In the genomic region with DNA sequence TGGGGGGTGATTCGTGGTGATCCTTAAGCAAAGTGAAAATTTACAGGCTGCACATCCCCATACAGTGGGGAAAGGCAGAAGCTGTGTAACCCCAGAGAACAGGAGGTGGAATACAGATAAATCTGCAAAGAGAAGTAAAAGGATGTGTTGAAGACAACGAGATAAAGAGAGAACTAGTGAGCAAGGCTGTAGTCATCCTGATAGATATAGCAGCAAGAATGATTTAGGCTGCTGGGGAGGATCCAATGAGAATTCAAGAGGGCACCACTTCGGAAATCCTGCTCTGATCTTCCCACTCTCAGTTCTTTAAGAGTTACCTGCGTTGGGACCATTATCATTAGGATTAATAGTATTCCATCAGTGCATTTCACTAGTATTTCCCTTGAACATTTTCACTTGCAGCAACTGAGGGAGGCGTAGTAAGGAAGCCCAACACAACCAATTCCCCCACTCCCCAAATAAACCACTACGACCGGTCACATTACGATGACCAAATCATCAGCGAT, we compare ENCODE assay signal across 9 cellular contexts. TPM values are rescaled to one million over a fixed set of nuclear protein-coding genes. Genes with fewer than 3 reads are reported as not detected.
DNase-seq lines count a peak whose midpoint lies in the region; ATAC-seq and TF ChIP-seq lines count a peak whose summit lies in the region.
"Had no signal": no experiment of that assay in that cellular context is flagged by ENCODE, and none has a peak within 500 bp of the region (broad histone marks: within the 10 kb centered on the region; RNA-seq: fewer than 3 reads in every experiment).

A gene (minus strand): TSS at position 178 of the 506 bp plus-strand sequence.

- H3K4ac ChIP-seq in trophoblast cell (ENCODE audit: low read depth, low read length): no peak within 1 kb of the TSS

- no peak within 1 kb of the TSS for H3K18ac ChIP-seq in trophoblast cell (ENCODE audit: low read length)

- WGBS in esophagus squamous epithelium, 2 donors: 7 to 15% methylated on average over 7 of the region's 9 CpGs
- WGBS in trophoblast cell (ENCODE audit: extremely low coverage, insufficient coverage, insufficient read length): no CpG with 5 or more reads among the region's 9 CpGs

- ATAC-seq in HG03175 (IDR thresholded peaks at IDR 0.05; ENCODE audit: unreplicated experiment): no peak

- no peak within 1 kb of the TSS for H2AK5ac ChIP-seq in trophoblast cell (ENCODE audit: low read length)

- no peak for TF ChIP-seq CTCF in esophagus squamous epithelium (IDR thresholded peaks at IDR 0.05)

- H3K79me1 ChIP-seq in trophoblast cell (ENCODE audit: low read length): no peaks in the 10 kb centered on the region

- H2BK12ac ChIP-seq in trophoblast cell (ENCODE audit: low read length): no peak within 1 kb of the TSS

- no peak within 1 kb of the TSS for H3K14ac ChIP-seq in trophoblast cell (ENCODE audit: low read length)

- H2AFZ ChIP-seq in trophoblast cell (ENCODE audit: insufficient read depth, low read length, poor library complexity): peak within 1 kb of the TSS; percentile 59

- no peak for TF ChIP-seq POLR2A in esophagus squamous epithelium (IDR thresholded peaks at IDR 0.05)

- no peak within 1 kb of the TSS for H3K23ac ChIP-seq in trophoblast cell (ENCODE audit: low read length)

- no peak within 1 kb of the TSS for H4K8ac ChIP-seq in trophoblast cell (ENCODE audit: low read depth, low read length)

- H4K91ac ChIP-seq in trophoblast cell (ENCODE audit: low read depth, low read length): no peak within 1 kb of the TSS

- peak within 1 kb of the TSS in 3 of 4 donors; percentile 16 to 53 (median 30) for H3K4me3 ChIP-seq in esophagus squamous epithelium
- H3K4me3 ChIP-seq in trophoblast cell (ENCODE audit: low read depth, low read length): peak within 1 kb of the TSS; percentile 27

- peaks cover 0 to 34% (median 6%) of the 10 kb centered on the region in 3 donors for H3K4me1 ChIP-seq in esophagus squamous epithelium
- H3K4me1 ChIP-seq in trophoblast cell (ENCODE audit: control insufficient read depth in 1 of 2, insufficient read depth in 2 of 2, low read length in 2 of 2): peaks cover 6 to 9% of the 10 kb centered on the region in 2 experiments

- no peaks in the 10 kb centered on the region for H3K9me3 ChIP-seq in esophagus squamous epithelium
- H3K9me3 ChIP-seq in trophoblast cell (ENCODE audit: insufficient read depth, low read depth, low read length): no peaks in the 10 kb centered on the region

- no peak within 1 kb of the TSS for H2BK120ac ChIP-seq in trophoblast cell (ENCODE audit: insufficient read depth, low read length, poor library complexity)

- H2BK5ac ChIP-seq in trophoblast cell (ENCODE audit: low read depth, low read length, poor library complexity): no peak within 1 kb of the TSS

- no peak within 1 kb of the TSS for H4K12ac ChIP-seq in trophoblast cell (ENCODE audit: low read depth, low read length)

- H3K27me3 ChIP-seq in esophagus squamous epithelium: peaks cover 0 to 68% (median 0%) of the 10 kb centered on the region in 4 donors
- peaks cover 28% of the 10 kb centered on the region for H3K27me3 ChIP-seq in trophoblast cell (ENCODE audit: insufficient read depth, low read length)

- H3K79me2 ChIP-seq in trophoblast cell (ENCODE audit: control insufficient read depth, insufficient read depth, low read length, poor library complexity): no peaks in the 10 kb centered on the region

- peak within 1 kb of the TSS; percentile 81 for H3K4me2 ChIP-seq in trophoblast cell (ENCODE audit: low read length)

- intact Hi-C loops in esophagus squamous epithelium (cut with DNase I): no loop called here

- DNase-seq in Daoy (ENCODE audit: low read depth) (peak; percentile 3), OCI-M2 (lab: John Stamatoyannopoulos, UW; ENCODE audit: unreplicated experiment) (peak; percentile 12), esophagus squamous epithelium (lab: John Stamatoyannopoulos, UW) (no peak), trophoblast cell (no peak), LoVo (ENCODE audit: low spot score) (no peak), kidney tubule cell (ENCODE audit: low spot score) (no peak), SKM-1 treated with dmso at 0.1 percent for 144 hours (lab: John Stamatoyannopoulos, UW; ENCODE audit: unreplicated experiment) (no peak)
- DNase-seq: activated B cell treated with CpG ODN at 0.5 μM for 24 hours had no signal

- no peak within 1 kb of the TSS for H3K9ac ChIP-seq in trophoblast cell (ENCODE audit: low read length)

- H3K36me3 ChIP-seq in esophagus squamous epithelium (no peaks in the 10 kb centered on the region), trophoblast cell (ENCODE audit: control insufficient read depth in 1 of 2, insufficient read depth in 2 of 2, low read length in 2 of 2) (no peaks in the 10 kb centered on the region)

- H3K27ac ChIP-seq in esophagus squamous epithelium (no peak within 1 kb of the TSS), trophoblast cell (ENCODE audit: low read depth, low read length) (no peak within 1 kb of the TSS)

RNA-seq across cellular contexts. Expression of the gene that starts here (rescaled TPM):
- total RNA-seq in Daoy (2014; rRNA removed; shearing (Covaris generic)): not detected in 2 replicates
- under 1 TPM in 2 of 4 donors, not detected in 2; 0.50 to 0.95 TPM for total RNA-seq in esophagus squamous epithelium
- polyA plus RNA-seq in trophoblast cell (2013): not detected in 2 replicates
- total RNA-seq: activated B cell treated with CpG ODN at 0.5 μM for 24 hours had no signal

Comparison
In these comparisons a context has a peak if more than half of its experiments do, and no peak if none do; other contexts are left out.
1. Peak in DNase-seq in Daoy; RNA of the gene not detected or under 1 TPM.